21 cellular contexts compared by ENCODE assay signal in the genomic region with DNA sequence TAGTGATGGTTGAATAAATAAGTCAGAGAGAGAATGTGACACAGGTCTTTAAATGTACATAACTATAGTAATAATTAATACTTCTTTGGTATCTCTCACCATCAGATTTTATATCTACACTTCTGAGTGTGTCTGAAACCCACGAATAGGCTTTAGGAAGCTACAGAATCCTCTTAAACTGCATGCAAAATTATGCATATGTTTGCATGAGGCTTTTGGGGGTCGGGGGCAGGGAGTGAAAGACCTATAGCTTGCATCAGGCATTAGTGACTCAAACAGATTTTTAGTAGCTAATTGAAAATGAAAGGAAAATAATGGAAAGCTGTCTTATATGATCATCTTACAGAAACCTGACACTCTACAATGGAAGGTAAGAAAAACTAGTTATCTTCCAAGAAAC.
"Had no signal": no experiment of that assay in that cellular context is flagged by ENCODE, and none has a peak within 500 bp of the region (broad histone marks: within the 10 kb centered on the region; RNA-seq: fewer than 3 reads in every experiment).

No MANE protein-coding gene starts in this region.

- ATAC-seq: effector memory CD8-positive, alpha-beta T cell; esophagus mucosa; left lung; right cardiac atrium; upper lobe of right lung had no signal

- H3K4me3 Mint-ChIP-seq: activated CD4-positive, alpha-beta T cell treated with anti-CD3 and anti-CD28 coated beads, Interleukin-2, amount 10 ng/mL, durations not matched to agents 7 days and 5 days; activated naive CD8-positive, alpha-beta T cell treated with anti-CD3 and anti-CD28 coated beads, Interleukin-2, amount 10 ng/mL, durations not matched to agents 7 days and 5 days; effector memory CD8-positive, alpha-beta T cell; immature natural killer cell; naive B cell had no signal

- H3K27ac Mint-ChIP-seq: activated CD4-positive, alpha-beta T cell treated with anti-CD3 and anti-CD28 coated beads, Interleukin-2, amount 10 ng/mL, durations not matched to agents 7 days and 5 days; activated naive CD8-positive, alpha-beta T cell treated with anti-CD3 and anti-CD28 coated beads, Interleukin-2, amount 10 ng/mL, durations not matched to agents 7 days and 5 days; effector memory CD8-positive, alpha-beta T cell had no signal

- H3K9me3 Mint-ChIP-seq: activated CD4-positive, alpha-beta T cell treated with anti-CD3 and anti-CD28 coated beads, Interleukin-2, amount 10 ng/mL, durations not matched to agents 7 days and 5 days; activated naive CD8-positive, alpha-beta T cell treated with anti-CD3 and anti-CD28 coated beads, Interleukin-2, amount 10 ng/mL, durations not matched to agents 7 days and 5 days; effector memory CD8-positive, alpha-beta T cell; immature natural killer cell; naive B cell had no signal

- H3K27me3 Mint-ChIP-seq: activated CD4-positive, alpha-beta T cell treated with anti-CD3 and anti-CD28 coated beads, Interleukin-2, amount 10 ng/mL, durations not matched to agents 7 days and 5 days; activated naive CD8-positive, alpha-beta T cell treated with anti-CD3 and anti-CD28 coated beads, Interleukin-2, amount 10 ng/mL, durations not matched to agents 7 days and 5 days; effector memory CD8-positive, alpha-beta T cell; naive B cell had no signal

- DNase-seq: activated CD4-positive, alpha-beta T cell treated with anti-CD3 and anti-CD28 coated beads, Interleukin-2, amount 10 ng/mL, durations not matched to agents 7 days and 5 days; activated naive CD8-positive, alpha-beta T cell treated with anti-CD3 and anti-CD28 coated beads, Interleukin-2, amount 10 ng/mL, durations not matched to agents 7 days and 5 days; amygdala; colonic mucosa; dorsolateral prefrontal cortex; effector memory CD8-positive, alpha-beta T cell; foreskin melanocyte; glutamatergic neuron; immature natural killer cell; kidney glomerular epithelial cell; left lung; naive B cell; nucleus accumbens; right cardiac atrium; SJCRH30; stimulated activated naive CD4-positive, alpha-beta T cell treated with Interleukin-2 at 50 U/mL for 16 hours; substantia nigra; thyroid gland; upper lobe of right lung; WERI-Rb-1 had no signal
